ENCODE assay signal across 29 cellular contexts in genomic region chr12:126212827-126213226, GRCh38.
"Had no signal": no experiment of that assay in that cellular context is flagged by ENCODE, and none has a peak within 500 bp of the region (broad histone marks: within the 10 kb centered on the region; RNA-seq: fewer than 3 reads in every experiment).

No MANE protein-coding gene starts in this region.

- H3K4me1 ChIP-seq: adrenal gland, breast epithelium, Peyer's patch, SJSA1 had no signal

- H3K27ac ChIP-seq: adrenal gland, body of pancreas, breast epithelium, Peyer's patch, SJSA1 had no signal

- FAIRE-seq: astrocyte, TTC549 had no signal

- DNase-seq: activated CD4-positive, alpha-beta T cell treated with anti-CD3 and anti-CD28 coated beads, Interleukin-2, amount 10 ng/mL, durations not matched to agents 24 days and 14 days; activated CD4-positive, alpha-beta T cell treated with anti-CD3 and anti-CD28 coated beads, Interleukin-2, amount 50 U/mL, for 48 hours; activated CD8-positive, alpha-beta memory T cell treated with anti-CD3 and anti-CD28 coated beads, Interleukin-2, amount 50 U/mL, for 4 hours; activated CD8-positive, alpha-beta T cell treated with anti-CD3 and anti-CD28 coated beads, Interleukin-2, amount 10 ng/mL, durations not matched to agents 7 days and 5 days; activated gamma-delta T cell treated with Interleukin-2 at 50 U/mL for 16 hours; activated naive CD4-positive, alpha-beta T cell treated with anti-CD3 and anti-CD28 coated beads for 36 hours; activated T-cell treated with anti-CD3 and anti-CD28 coated beads for 4 hours; activated T-cell treated with anti-CD3 and anti-CD28 coated beads, Interleukin-2, amount 50 U/mL, for 4 hours; adrenal gland; Karpas-422; KBM-7; NCI-H1436 treated with DMSO at 0.1 percent for 48 hours; NCI-H1694 treated with DMSO at 0.1 percent for 48 hours; NCI-H2029; NCI-H2107; NCI-H226; NCI-H446 treated with DMSO at 0.1 percent for 48 hours; NCI-H526; PC-3; Peyer's patch; RPMI8226; SHP77 treated with DMSO at 0.1 percent for 48 hours; SK-N-SH had no signal

- H3K4me3 ChIP-seq: adrenal gland, body of pancreas, breast epithelium, Peyer's patch, SJSA1 had no signal

- H3K9me3 ChIP-seq: adrenal gland, body of pancreas, breast epithelium, Peyer's patch, SK-N-SH had no signal

- ATAC-seq: activated CD8-positive, alpha-beta T cell treated with anti-CD3 and anti-CD28 coated beads, Interleukin-2, amount 10 ng/mL, durations not matched to agents 7 days and 5 days; activated naive CD4-positive, alpha-beta T cell treated with anti-CD3 and anti-CD28 coated beads, Interleukin-2, amount 50 U/mL, for 72 hours; activated T-cell treated with anti-CD3 and anti-CD28 coated beads, Interleukin-2, amount 50 U/mL, for 4 hours; body of pancreas; PC-3 had no signal

- H3K27me3 ChIP-seq: adrenal gland, body of pancreas, breast epithelium, Peyer's patch, SJSA1 had no signal

- H3K36me3 ChIP-seq: adrenal gland, breast epithelium, Peyer's patch, SJSA1 had no signal
